ENCODE assay signal across 1 cellular context in genomic region chr16:12245088-12245922, GRCh38.
TF ChIP-seq lines count a peak whose summit lies in the region.

No MANE protein-coding gene starts in this region.

TF ChIP-seq in K562, 482 proteins besides CTCF, POLR2A, EP300 and RAD21 (continued from another document):
- TF ChIP-seq PBX2 (CRISPR knock-in tag; IDR thresholded peaks at IDR 0.05; ENCODE audit: low read depth): no peak
- TF ChIP-seq PBX2 (tag; conservative IDR thresholded peaks at IDR 0.05; ENCODE audit: low read depth): peak; percentile 31; the same call in 1 of the 2 replicates
- TF ChIP-seq MYC (IDR thresholded peaks at IDR 0.05; ENCODE audit: low read depth, low read length): no peak
- no peak for TF ChIP-seq MYC (CRISPR knock-in tag; IDR thresholded peaks at IDR 0.05; ENCODE audit: borderline replicate concordance, low read depth)
- peak; percentile 7 for TF ChIP-seq MEIS2 (IDR thresholded peaks at IDR 0.05; ENCODE audit: partially characterized antibody)
